ENCODE assay signal across 11 cellular contexts in the genomic region with DNA sequence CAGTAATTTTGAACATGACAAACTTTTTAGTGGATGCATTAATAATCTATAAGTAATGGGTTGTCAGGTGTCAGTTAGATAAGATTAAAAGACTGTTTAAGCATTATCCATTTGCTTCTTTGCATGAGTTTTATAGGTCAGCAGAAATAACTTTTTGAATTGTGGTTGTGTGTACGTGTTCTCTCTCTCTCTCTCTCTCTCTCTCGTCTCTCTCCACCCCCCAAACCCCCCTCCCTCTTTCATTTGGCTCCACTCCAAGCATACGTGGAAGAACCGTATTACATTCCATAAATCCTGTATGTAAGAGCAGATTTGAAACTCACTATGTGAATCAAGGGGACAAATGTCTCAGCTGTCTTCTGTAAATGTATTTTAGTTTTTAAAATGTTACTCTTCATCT.
A peak's percentile ranks its signal among the peaks of the same experiment; 100 is the strongest.
DNase-seq lines count a peak whose midpoint lies in the region; ATAC-seq and TF ChIP-seq lines count a peak whose summit lies in the region.
"Had no signal": no experiment of that assay in that cellular context is flagged by ENCODE, and none has a peak within 500 bp of the region (broad histone marks: within the 10 kb centered on the region; RNA-seq: fewer than 3 reads in every experiment).

No MANE protein-coding gene starts in this region.

- H3K4me1 ChIP-seq in HEK293 (ENCODE audit: control insufficient read depth, insufficient read depth, low read length) (peaks cover 25% of the 10 kb centered on the region), adipocyte (ENCODE audit: control insufficient read depth, insufficient read depth, low read length) (peaks cover 24% of the 10 kb centered on the region), left ventricle myocardium inferior (peaks cover 37% of the 10 kb centered on the region)

- H3K9me3 ChIP-seq in HEK293 (ENCODE audit: control insufficient read depth, insufficient read depth, low read depth, low read length), result no peaks in the 10 kb centered on the region
- no peaks in the 10 kb centered on the region for H3K9me3 ChIP-seq in adipocyte (ENCODE audit: control insufficient read depth, low read length)
- no peaks in the 10 kb centered on the region for H3K9me3 ChIP-seq in left ventricle myocardium inferior (replicated peaks)

- H3K9ac ChIP-seq in adipocyte (ENCODE audit: low read length), result peak overlapping the region; percentile 79

- no peaks in the 10 kb centered on the region for H3K27me3 ChIP-seq in adipocyte (replicated peaks; ENCODE audit: control insufficient read depth, insufficient read depth, low read length)
- no peaks in the 10 kb centered on the region for H3K27me3 ChIP-seq in left ventricle myocardium inferior (ENCODE audit: low read depth)

- TF ChIP-seq CTCF in HEK293 (tag by site-specific recombination; IDR thresholded peaks at IDR 0.05), result no peak
- TF ChIP-seq CTCF in left ventricle myocardium inferior (IDR thresholded peaks at IDR 0.05; ENCODE audit: borderline replicate concordance), result no peak
- TF ChIP-seq CTCF in GM20000 (IDR thresholded peaks at IDR 0.05; ENCODE audit: extremely low read depth, missing control alignments), result no peak

- CTCF ChIA-PET in HEK293 (lab: Yijun Ruan, JAX), result interaction anchor here (0.7 kb wide), 1 partner anchor 1288 kb away, joined by 3 read pairs; no protein-coding TSS in a partner anchor

- POLR2A ChIA-PET in HEK293 (lab: Yijun Ruan, JAX), result no interaction called here

- intact Hi-C loops in left ventricle myocardium inferior (cut with micrococcal nuclease), result no loop called here
- intact Hi-C loops in sciatic nerve (cut with DNase I), result no loop called here

- DNase-seq in adipocyte (ENCODE audit: low read depth), result no peak
- DNase-seq in left ventricle myocardium inferior, result no peak
- DNase-seq in sciatic nerve (ENCODE audit: low spot score), result no peak
- no peak for DNase-seq in GM20000 (ENCODE audit: low spot score)
- DNase-seq: DMS153, glutamatergic neuron, NCI-H226 had no signal

- no peak overlapping the region for H3K4me3 ChIP-seq in HEK293 (ENCODE audit: low read depth, low read length)
- H3K4me3 ChIP-seq in adipocyte (ENCODE audit: low read length), result peak overlapping the region; percentile 75
- H3K4me3 ChIP-seq in left ventricle myocardium inferior, result peak overlapping the region; percentile 58

- ATAC-seq in sciatic nerve (peak; percentile 26), GM21526 (IDR thresholded peaks at IDR 0.05; ENCODE audit: low FRiP score, unreplicated experiment) (no peak), GM18519 (IDR thresholded peaks at IDR 0.05; ENCODE audit: low FRiP score, unreplicated experiment) (no peak), GM18909 (IDR thresholded peaks at IDR 0.05; ENCODE audit: poor library complexity, unreplicated experiment) (no peak)

- H3K27ac ChIP-seq in HEK293 (ENCODE audit: extremely low read depth, low read depth, low read length) (peak overlapping the region; percentile 64), left ventricle myocardium inferior (replicated peaks) (peak overlapping the region; percentile 75)

- H3K36me3 ChIP-seq in HEK293 (ENCODE audit: control insufficient read depth in 2 of 2, insufficient read depth in 1 of 2, low read length in 2 of 2) (no peaks in the 10 kb centered on the region), adipocyte (ENCODE audit: control insufficient read depth, insufficient read depth, low read length, severe bottlenecking) (no peaks in the 10 kb centered on the region), left ventricle myocardium inferior (no peaks in the 10 kb centered on the region)

TF ChIP-seq in HEK293, 187 proteins besides CTCF, POLR2A, EP300 and RAD21 (continues in another document):
- no peak for TF ChIP-seq ZNF747 (tag by site-specific recombination; IDR thresholded peaks at IDR 0.05)
- TF ChIP-seq ZNF677 (tag by site-specific recombination; IDR thresholded peaks at IDR 0.05), result no peak
- TF ChIP-seq ZNF211 (tag by site-specific recombination; IDR thresholded peaks at IDR 0.05; ENCODE audit: low read depth), result no peak
- TF ChIP-seq ZBTB1 (tag by site-specific recombination; IDR thresholded peaks at IDR 0.05), result no peak
- no peak for TF ChIP-seq YY2 (tag by site-specific recombination; IDR thresholded peaks at IDR 0.05)
- no peak for TF ChIP-seq ZNF544 (tag by site-specific recombination; IDR thresholded peaks at IDR 0.05)
- TF ChIP-seq ZNF777 (tag by site-specific recombination; IDR thresholded peaks at IDR 0.05; ENCODE audit: borderline replicate concordance), result no peak
- TF ChIP-seq SP2 (tag by site-specific recombination; IDR thresholded peaks at IDR 0.05), result no peak
- TF ChIP-seq ZBTB48 (tag by site-specific recombination; IDR thresholded peaks at IDR 0.05), result no peak
- TF ChIP-seq ZNF701 (tag by site-specific recombination; IDR thresholded peaks at IDR 0.05), result no peak
- no peak for TF ChIP-seq ZNF423 (tag by site-specific recombination; IDR thresholded peaks at IDR 0.05)
- TF ChIP-seq ZNF837 (tag by site-specific recombination; IDR thresholded peaks at IDR 0.05), result no peak
- TF ChIP-seq KLF16 (tag by site-specific recombination; IDR thresholded peaks at IDR 0.05), result peak; percentile 94
- TF ChIP-seq ZNF302 (tag by site-specific recombination; IDR thresholded peaks at IDR 0.05; ENCODE audit: low read depth), result no peak
- TF ChIP-seq, protein P1, sequence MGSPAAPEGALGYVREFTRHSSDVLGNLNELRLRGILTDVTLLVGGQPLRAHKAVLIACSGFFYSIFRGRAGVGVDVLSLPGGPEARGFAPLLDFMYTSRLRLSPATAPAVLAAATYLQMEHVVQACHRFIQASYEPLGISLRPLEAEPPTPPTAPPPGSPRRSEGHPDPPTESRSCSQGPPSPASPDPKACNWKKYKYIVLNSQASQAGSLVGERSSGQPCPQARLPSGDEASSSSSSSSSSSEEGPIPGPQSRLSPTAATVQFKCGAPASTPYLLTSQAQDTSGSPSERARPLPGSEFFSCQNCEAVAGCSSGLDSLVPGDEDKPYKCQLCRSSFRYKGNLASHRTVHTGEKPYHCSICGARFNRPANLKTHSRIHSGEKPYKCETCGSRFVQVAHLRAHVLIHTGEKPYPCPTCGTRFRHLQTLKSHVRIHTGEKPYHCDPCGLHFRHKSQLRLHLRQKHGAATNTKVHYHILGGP (tag by site-specific recombination; IDR thresholded peaks at IDR 0.05), result no peak
- TF ChIP-seq EGR2 (tag by site-specific recombination; IDR thresholded peaks at IDR 0.05; ENCODE audit: low read depth), result no peak
- no peak for TF ChIP-seq ZNF239 (tag by site-specific recombination; IDR thresholded peaks at IDR 0.05)
- TF ChIP-seq ZNF558 (tag by site-specific recombination; IDR thresholded peaks at IDR 0.05), result no peak
- TF ChIP-seq ZNF24 (tag by site-specific recombination; IDR thresholded peaks at IDR 0.05), result no peak
- TF ChIP-seq, protein P2, sequence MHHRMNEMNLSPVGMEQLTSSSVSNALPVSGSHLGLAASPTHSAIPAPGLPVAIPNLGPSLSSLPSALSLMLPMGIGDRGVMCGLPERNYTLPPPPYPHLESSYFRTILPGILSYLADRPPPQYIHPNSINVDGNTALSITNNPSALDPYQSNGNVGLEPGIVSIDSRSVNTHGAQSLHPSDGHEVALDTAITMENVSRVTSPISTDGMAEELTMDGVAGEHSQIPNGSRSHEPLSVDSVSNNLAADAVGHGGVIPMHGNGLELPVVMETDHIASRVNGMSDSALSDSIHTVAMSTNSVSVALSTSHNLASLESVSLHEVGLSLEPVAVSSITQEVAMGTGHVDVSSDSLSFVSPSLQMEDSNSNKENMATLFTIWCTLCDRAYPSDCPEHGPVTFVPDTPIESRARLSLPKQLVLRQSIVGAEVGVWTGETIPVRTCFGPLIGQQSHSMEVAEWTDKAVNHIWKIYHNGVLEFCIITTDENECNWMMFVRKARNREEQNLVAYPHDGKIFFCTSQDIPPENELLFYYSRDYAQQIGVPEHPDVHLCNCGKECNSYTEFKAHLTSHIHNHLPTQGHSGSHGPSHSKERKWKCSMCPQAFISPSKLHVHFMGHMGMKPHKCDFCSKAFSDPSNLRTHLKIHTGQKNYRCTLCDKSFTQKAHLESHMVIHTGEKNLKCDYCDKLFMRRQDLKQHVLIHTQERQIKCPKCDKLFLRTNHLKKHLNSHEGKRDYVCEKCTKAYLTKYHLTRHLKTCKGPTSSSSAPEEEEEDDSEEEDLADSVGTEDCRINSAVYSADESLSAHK (tag by site-specific recombination; IDR thresholded peaks at IDR 0.05), result peak; percentile 54; the same call in 1 of the 2 replicates
- TF ChIP-seq, protein P3, sequence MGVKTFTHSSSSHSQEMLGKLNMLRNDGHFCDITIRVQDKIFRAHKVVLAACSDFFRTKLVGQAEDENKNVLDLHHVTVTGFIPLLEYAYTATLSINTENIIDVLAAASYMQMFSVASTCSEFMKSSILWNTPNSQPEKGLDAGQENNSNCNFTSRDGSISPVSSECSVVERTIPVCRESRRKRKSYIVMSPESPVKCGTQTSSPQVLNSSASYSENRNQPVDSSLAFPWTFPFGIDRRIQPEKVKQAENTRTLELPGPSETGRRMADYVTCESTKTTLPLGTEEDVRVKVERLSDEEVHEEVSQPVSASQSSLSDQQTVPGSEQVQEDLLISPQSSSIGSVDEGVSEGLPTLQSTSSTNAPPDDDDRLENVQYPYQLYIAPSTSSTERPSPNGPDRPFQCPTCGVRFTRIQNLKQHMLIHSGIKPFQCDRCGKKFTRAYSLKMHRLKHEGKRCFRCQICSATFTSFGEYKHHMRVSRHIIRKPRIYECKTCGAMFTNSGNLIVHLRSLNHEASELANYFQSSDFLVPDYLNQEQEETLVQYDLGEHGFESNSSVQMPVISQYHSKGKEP (tag by site-specific recombination; IDR thresholded peaks at IDR 0.05), result no peak
- TF ChIP-seq, protein P4, sequence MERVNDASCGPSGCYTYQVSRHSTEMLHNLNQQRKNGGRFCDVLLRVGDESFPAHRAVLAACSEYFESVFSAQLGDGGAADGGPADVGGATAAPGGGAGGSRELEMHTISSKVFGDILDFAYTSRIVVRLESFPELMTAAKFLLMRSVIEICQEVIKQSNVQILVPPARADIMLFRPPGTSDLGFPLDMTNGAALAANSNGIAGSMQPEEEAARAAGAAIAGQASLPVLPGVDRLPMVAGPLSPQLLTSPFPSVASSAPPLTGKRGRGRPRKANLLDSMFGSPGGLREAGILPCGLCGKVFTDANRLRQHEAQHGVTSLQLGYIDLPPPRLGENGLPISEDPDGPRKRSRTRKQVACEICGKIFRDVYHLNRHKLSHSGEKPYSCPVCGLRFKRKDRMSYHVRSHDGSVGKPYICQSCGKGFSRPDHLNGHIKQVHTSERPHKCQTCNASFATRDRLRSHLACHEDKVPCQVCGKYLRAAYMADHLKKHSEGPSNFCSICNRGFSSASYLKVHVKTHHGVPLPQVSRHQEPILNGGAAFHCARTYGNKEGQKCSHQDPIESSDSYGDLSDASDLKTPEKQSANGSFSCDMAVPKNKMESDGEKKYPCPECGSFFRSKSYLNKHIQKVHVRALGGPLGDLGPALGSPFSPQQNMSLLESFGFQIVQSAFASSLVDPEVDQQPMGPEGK (tag by site-specific recombination; IDR thresholded peaks at IDR 0.05), result peak; percentile 91
- no peak for TF ChIP-seq OSR2 (tag by site-specific recombination; IDR thresholded peaks at IDR 0.05)
